Comparison of ENCODE assay signal across 15 cellular contexts in the genomic region with DNA sequence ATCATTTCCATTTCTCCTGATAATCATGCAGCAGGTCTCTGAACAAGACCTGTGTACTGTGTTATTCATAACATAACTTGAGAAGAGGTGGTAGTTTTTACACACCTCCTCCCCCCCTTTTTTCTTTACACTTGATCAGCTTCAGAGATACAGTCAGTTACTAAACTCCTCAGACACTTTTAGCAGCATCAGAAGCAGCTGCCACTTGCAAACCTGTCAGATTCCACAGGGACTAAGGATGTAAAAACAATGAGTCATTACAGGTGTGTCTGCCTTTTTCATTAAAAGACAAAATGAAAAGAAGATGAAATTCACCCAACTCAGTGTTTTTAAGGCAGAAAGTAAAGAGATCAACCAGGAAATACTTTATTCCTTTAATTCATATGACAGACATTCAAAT.
DNase-seq lines count a peak whose midpoint lies in the region; ATAC-seq and TF ChIP-seq lines count a peak whose summit lies in the region.
"Had no signal": no experiment of that assay in that cellular context is flagged by ENCODE, and none has a peak within 500 bp of the region (broad histone marks: within the 10 kb centered on the region; RNA-seq: fewer than 3 reads in every experiment).

No MANE protein-coding gene starts in this region.

- H3K4me1 ChIP-seq in DOHH2 (ENCODE audit: control insufficient read depth, low read length): peaks cover 17% of the 10 kb centered on the region
- H3K4me1 ChIP-seq: SJCRH30 had no signal

- peak overlapping the region; percentile 47 for H3K4me2 ChIP-seq in DOHH2 (ENCODE audit: low read length)

- H3K79me2 ChIP-seq in DOHH2 (ENCODE audit: control insufficient read depth, low read length): no peaks in the 10 kb centered on the region

- in situ Hi-C loops in G401 (cut with HindIII; ENCODE audit: low sequenced_read_pairs): no loop called here

- DNase-seq in DMS53 (lab: John Stamatoyannopoulos, UW) (peak; percentile 75), NCI-H69 (lab: John Stamatoyannopoulos, UW) (peak; percentile 76), head of caudate nucleus (peak in 22 of 42 donors; percentile 7 to 75 (median 22)), G401 (ENCODE audit: low spot score) (no peak)
- DNase-seq: ACHN; C1 segment of cervical spinal cord; CD8-positive, alpha-beta memory T cell; GF-D8; NCI-H1105; NCI-H187 treated with DMSO at 0.1 percent for 48 hours; SJCRH30; T-helper 17 cell had no signal

- intact Hi-C loops in head of caudate nucleus (cut with DNase I): no loop called here

- no peaks in the 10 kb centered on the region for H3K9me3 ChIP-seq in DOHH2 (ENCODE audit: control insufficient read depth, insufficient read depth, low read length)
- H3K9me3 ChIP-seq: SJCRH30 had no signal

- H3F3A ChIP-seq in DOHH2 (ENCODE audit: control insufficient read depth, insufficient read depth): no peaks in the 10 kb centered on the region

- no peaks in the 10 kb centered on the region for H3K27me3 ChIP-seq in DOHH2 (ENCODE audit: control insufficient read depth, low read length)

- peak overlapping the region; percentile 23 for H3K4me3 ChIP-seq in DOHH2 (ENCODE audit: low read length)
- H3K4me3 ChIP-seq: SJCRH30 had no signal

- ATAC-seq in HG03378 (IDR thresholded peaks at IDR 0.05; ENCODE audit: unreplicated experiment) (no peak), GM21367 (IDR thresholded peaks at IDR 0.05; ENCODE audit: unreplicated experiment) (no peak)
- ATAC-seq: T-helper 17 cell had no signal

- peak overlapping the region; percentile 29 for H3K27ac ChIP-seq in DOHH2 (ENCODE audit: low read depth, low read length)
- H3K27ac ChIP-seq: SJCRH30 had no signal

- no peaks in the 10 kb centered on the region for H3K36me3 ChIP-seq in DOHH2 (ENCODE audit: control insufficient read depth, low read length)
- H3K36me3 ChIP-seq: SJCRH30 had no signal

- no peaks in the 10 kb centered on the region for H4K20me1 ChIP-seq in DOHH2 (ENCODE audit: control insufficient read depth, insufficient read depth, low read depth, low read length)

- no peak for TF ChIP-seq CTCF in DOHH2 (IDR thresholded peaks at IDR 0.05; ENCODE audit: low read depth, low read length, poor library complexity, severe bottlenecking)

- H3K9me2 ChIP-seq in DOHH2 (replicated peaks; ENCODE audit: control insufficient read depth, low read length): no peaks in the 10 kb centered on the region
